8 cellular contexts compared by ENCODE assay signal in genomic region chr3:159762981-159763465, GRCh38.
A peak's percentile ranks its signal among the peaks of the same experiment; 100 is the strongest.
DNase-seq lines count a peak whose midpoint lies in the region; ATAC-seq and TF ChIP-seq lines count a peak whose summit lies in the region.

No MANE protein-coding gene starts in this region.

- no peak for TF ChIP-seq CTCF in left lung (IDR thresholded peaks at IDR 0.05)

- peak overlapping the region; percentile 60 to 70 for H3K4me3 ChIP-seq in left lung

- H3K27me3 ChIP-seq in left lung, result peaks cover 0 to 47% of the 10 kb centered on the region in 2 donors

- H3K36me3 ChIP-seq in left lung, result no peaks in the 10 kb centered on the region

- no peaks in the 10 kb centered on the region for H3K9me3 ChIP-seq in left lung

- intact Hi-C loops in dendritic cell treated with granulocyte-macrophage colony-stimulating factor and Interleukin-4, amounts not matched to agents 40 ng/mL and 50 ng/mL, for 4 days (cut with micrococcal nuclease), result no loop called here
- intact Hi-C loops in left lung (cut with DNase I), result no loop called here

- peak overlapping the region; percentile 81 to 93 for H3K27ac ChIP-seq in left lung

- peak; percentile 72 for DNase-seq in DMS53 (lab: John Stamatoyannopoulos, UW)
- DNase-seq in SIG-M5 treated with dmso at 0.1 percent for 504 hours (lab: John Stamatoyannopoulos, UW; ENCODE audit: unreplicated experiment), result peak; percentile 48
- DNase-seq in left lung, result peak; percentile 75 to 85
- peak; percentile 55 for DNase-seq in stimulated activated naive CD8-positive, alpha-beta T cell treated with anti-CD3 and anti-CD28 coated beads, Interleukin-15, Interleukin-2, amounts not matched to agents 100 U/mL and 50 U/mL, for 24 hours
- DNase-seq in effector CD8-positive, alpha-beta T cell (lab: John Stamatoyannopoulos, UW), result no peak

- ATAC-seq in GM19455 (IDR thresholded peaks at IDR 0.05; ENCODE audit: unreplicated experiment) (peak; percentile 31), HG03520 (IDR thresholded peaks at IDR 0.05; ENCODE audit: unreplicated experiment) (peak; percentile 25), left lung (peak; percentile 38)
- peak; percentile 67 for ATAC-seq in stimulated activated naive CD8-positive, alpha-beta T cell treated with anti-CD3 and anti-CD28 coated beads, Interleukin-15, Interleukin-2, amounts not matched to agents 100 U/mL and 50 U/mL, for 24 hours

- H3K27ac Mint-ChIP-seq in dendritic cell treated with granulocyte-macrophage colony-stimulating factor and Interleukin-4, amounts not matched to agents 40 ng/mL and 50 ng/mL, for 4 days, result peak overlapping the region; percentile 56

- peak overlapping the region; percentile 87 for H3K4me3 Mint-ChIP-seq in dendritic cell treated with granulocyte-macrophage colony-stimulating factor and Interleukin-4, amounts not matched to agents 40 ng/mL and 50 ng/mL, for 4 days

- peaks cover 52% of the 10 kb centered on the region for H3K27me3 Mint-ChIP-seq in dendritic cell treated with granulocyte-macrophage colony-stimulating factor and Interleukin-4, amounts not matched to agents 40 ng/mL and 50 ng/mL, for 4 days

- H3K4me1 ChIP-seq in left lung, result peaks cover 12 to 52% of the 10 kb centered on the region in 2 donors

- peaks cover 25% of the 10 kb centered on the region for H3K4me1 Mint-ChIP-seq in dendritic cell treated with granulocyte-macrophage colony-stimulating factor and Interleukin-4, amounts not matched to agents 40 ng/mL and 50 ng/mL, for 4 days (ENCODE audit: low read depth)

- H3K9me3 Mint-ChIP-seq in dendritic cell treated with granulocyte-macrophage colony-stimulating factor and Interleukin-4, amounts not matched to agents 40 ng/mL and 50 ng/mL, for 4 days, result no peaks in the 10 kb centered on the region

- H3K36me3 Mint-ChIP-seq in dendritic cell treated with granulocyte-macrophage colony-stimulating factor and Interleukin-4, amounts not matched to agents 40 ng/mL and 50 ng/mL, for 4 days (ENCODE audit: low read depth), result peaks cover 4% of the 10 kb centered on the region
